ENCODE assay signal across 6 cellular contexts in genomic region chr17:48536160-48536559, GRCh38. TPM values are rescaled to one million over a fixed set of nuclear protein-coding genes. Genes with fewer than 3 reads are reported as not detected.
"Had no signal": no experiment of that assay in that cellular context is flagged by ENCODE, and none has a peak within 500 bp of the region (broad histone marks: within the 10 kb centered on the region; RNA-seq: fewer than 3 reads in every experiment).

No MANE protein-coding gene starts in this region.

RNA-seq across cellular contexts. Expression of gene HOXB1, which starts 5.3 kb away (rescaled TPM):
- total RNA-seq: M059J, PC-3, Peyer's patch, Right ventricle myocardium superior, SJSA1 had no signal
- polyA plus RNA-seq: SK-N-SH had no signal

RNA-seq across cellular contexts. Expression of gene HOXB5, which starts 57.4 kb away (rescaled TPM):
- polyA plus RNA-seq: SK-N-SH had no signal
